Comparison of ENCODE assay signal across 1 cellular context in genomic region chr22:19193879-19194278, GRCh38.
TF ChIP-seq lines count a peak whose summit lies in the region.

No MANE protein-coding gene starts in this region.

TF ChIP-seq in K562, 482 proteins besides CTCF, POLR2A, EP300 and RAD21 (continued from another document):
- TF ChIP-seq ZBTB2 (IDR thresholded peaks at IDR 0.05) (no peak), NFE2 (IDR thresholded peaks at IDR 0.05; ENCODE audit: low read depth) (no peak), PBX2 (CRISPR knock-in tag; IDR thresholded peaks at IDR 0.05; ENCODE audit: low read depth) (no peak), PBX2 (tag; conservative IDR thresholded peaks at IDR 0.05; ENCODE audit: low read depth) (no peak), ZNF316 (IDR thresholded peaks at IDR 0.05) (peak; percentile 96), CBX1 (IDR thresholded peaks at IDR 0.05; ENCODE audit: low read depth) (0 out of 2 replicates have a peak, but pooled peaks have one; percentile 53), MTA3 (IDR thresholded peaks at IDR 0.05; ENCODE audit: borderline replicate concordance) (peak; percentile 28; the same call in 1 of the 2 replicates)
TF ChIP-seq in K562: peak in this region for 18.
